41 cellular contexts compared by ENCODE assay signal in genomic region chr19:45483033-45483432, GRCh38. TPM values are rescaled to one million over a fixed set of nuclear protein-coding genes. Genes with fewer than 3 reads are reported as not detected.
"Had no signal": no experiment of that assay in that cellular context is flagged by ENCODE, and none has a peak within 500 bp of the region (broad histone marks: within the 10 kb centered on the region; RNA-seq: fewer than 3 reads in every experiment).

No MANE protein-coding gene starts in this region.

- H3K9me3 ChIP-seq: adrenal gland, ascending aorta, body of pancreas, breast epithelium had no signal

- H3K27me3 Mint-ChIP-seq: activated naive CD4-positive, alpha-beta T cell treated with anti-CD3 and anti-CD28 coated beads, Interleukin-2, amount 50 U/mL, for 24 hours; activated naive CD8-positive, alpha-beta T cell; activated naive CD8-positive, alpha-beta T cell treated with anti-CD3 and anti-CD28 coated beads for 36 hours; activated T-cell treated with anti-CD3 and anti-CD28 coated beads, Interleukin-2, amount 50 U/mL, for 24 hours; activated T-helper 17 cell treated with anti-CD3 and anti-CD28 coated beads, Interleukin-2, amount 50 U/mL, for 72 hours; central memory CD8-positive, alpha-beta T cell had no signal

- H3K4me1 ChIP-seq: breast epithelium had no signal

- H3K36me3 ChIP-seq: adrenal gland, ascending aorta, brain microvascular endothelial cell, breast epithelium, cardiac muscle cell had no signal

- H3K4me3 Mint-ChIP-seq: activated naive CD4-positive, alpha-beta T cell treated with anti-CD3 and anti-CD28 coated beads for 36 hours; activated naive CD4-positive, alpha-beta T cell treated with anti-CD3 and anti-CD28 coated beads, Interleukin-2, amount 10 ng/mL, durations not matched to agents 7 days and 5 days; activated naive CD4-positive, alpha-beta T cell treated with anti-CD3 and anti-CD28 coated beads, Interleukin-2, amount 50 U/mL, for 24 hours; activated naive CD8-positive, alpha-beta T cell; activated naive CD8-positive, alpha-beta T cell treated with anti-CD3 and anti-CD28 coated beads for 36 hours; activated naive CD8-positive, alpha-beta T cell treated with anti-CD3 and anti-CD28 coated beads, Interleukin-2, amount 10 ng/mL, durations not matched to agents 7 days and 5 days; activated naive CD8-positive, alpha-beta T cell treated with anti-CD3 and anti-CD28 coated beads, Interleukin-2, amount 50 U/mL, for 24 hours; activated T-cell treated with anti-CD3 and anti-CD28 coated beads, Interleukin-2, amount 50 U/mL, for 24 hours; activated T-cell treated with anti-CD3 and anti-CD28 coated beads, Interleukin-2, amount 50 U/mL, for 4 hours; activated T-cell treated with anti-CD3 and anti-CD28 coated beads, Interleukin-2, amount 50 U/mL, for 72 hours; activated T-helper 1 cell treated with anti-CD3 and anti-CD28 coated beads, Interleukin-12 subunit alpha, Interleukin-12 subunit beta, Interleukin-2, Interleukin-4 antibody, amounts not matched to agents 30 ng/mL and 10 ng/mL and 1 ng/mL, durations not matched to agents 14 hours and 24 hours and 36 hours; activated T-helper 17 cell treated with anti-CD3 and anti-CD28 coated beads, Interleukin-2, amount 50 U/mL, for 72 hours; central memory CD8-positive, alpha-beta T cell had no signal

- H3K36me3 Mint-ChIP-seq: activated naive CD4-positive, alpha-beta T cell treated with anti-CD3 and anti-CD28 coated beads, Interleukin-2, amount 10 ng/mL, durations not matched to agents 7 days and 5 days; activated naive CD4-positive, alpha-beta T cell treated with anti-CD3 and anti-CD28 coated beads, Interleukin-2, amount 50 U/mL, for 24 hours; activated naive CD4-positive, alpha-beta T cell treated with anti-CD3 and anti-CD28 coated beads, Interleukin-2, amount 50 U/mL, for 72 hours; activated naive CD8-positive, alpha-beta T cell; activated naive CD8-positive, alpha-beta T cell treated with anti-CD3 and anti-CD28 coated beads for 36 hours; activated naive CD8-positive, alpha-beta T cell treated with anti-CD3 and anti-CD28 coated beads, Interleukin-2, amount 10 ng/mL, durations not matched to agents 7 days and 5 days had no signal

- FAIRE-seq: astrocyte, bronchial epithelial cell had no signal

- H3K27me3 ChIP-seq: adrenal gland, ascending aorta, body of pancreas, brain microvascular endothelial cell, breast epithelium, cardiac muscle cell had no signal

- DNase-seq: activated effector memory CD4-positive, alpha-beta T cell treated with anti-CD3 and anti-CD28 coated beads, Interleukin-2, amount 50 U/mL, for 16 hours; activated effector memory CD4-positive, alpha-beta T cell treated with Interleukin-2 at 50 U/mL for 16 hours; activated gamma-delta T cell; activated gamma-delta T cell treated with Interleukin-2 at 50 U/mL for 16 hours; activated naive CD4-positive, alpha-beta T cell; activated naive CD4-positive, alpha-beta T cell treated with anti-CD3 and anti-CD28 coated beads for 36 hours; activated naive CD4-positive, alpha-beta T cell treated with anti-CD3 and anti-CD28 coated beads, Interleukin-2, amount 10 ng/mL, durations not matched to agents 7 days and 5 days; activated naive CD4-positive, alpha-beta T cell treated with anti-CD3 and anti-CD28 coated beads, Interleukin-2, amount 50 U/mL, for 16 hours; activated naive CD4-positive, alpha-beta T cell treated with Interleukin-2 at 50 U/mL for 16 hours; activated naive CD8-positive, alpha-beta T cell treated with anti-CD3 and anti-CD28 coated beads for 36 hours; activated naive CD8-positive, alpha-beta T cell treated with anti-CD3 and anti-CD28 coated beads, Interleukin-2, amount 10 ng/mL, durations not matched to agents 7 days and 5 days; activated naive CD8-positive, alpha-beta T cell treated with anti-CD3 and anti-CD28 coated beads, Interleukin-2, amount 50 U/mL, for 24 hours; activated T-cell treated with anti-CD3 and anti-CD28 coated beads, Interleukin-2, amount 50 U/mL, for 1 hour; activated T-cell treated with anti-CD3 and anti-CD28 coated beads, Interleukin-2, amount 50 U/mL, for 24 hours; activated T-cell treated with anti-CD3 and anti-CD28 coated beads, Interleukin-2, amount 50 U/mL, for 4 hours; activated T-cell treated with anti-CD3 and anti-CD28 coated beads, Interleukin-2, amount 50 U/mL, for 48 hours; activated T-cell treated with anti-CD3 and anti-CD28 coated beads, Interleukin-2, amount 50 U/mL, for 72 hours; adrenal gland; amniotic stem cell; amygdala; anterior cingulate cortex; aorta; body of pancreas; brain microvascular endothelial cell; caudate nucleus; central memory CD4-positive, alpha-beta T cell; cerebellar nuclear complex had no signal

- H3K27ac Mint-ChIP-seq: activated naive CD4-positive, alpha-beta T cell treated with anti-CD3 and anti-CD28 coated beads for 36 hours; activated naive CD4-positive, alpha-beta T cell treated with anti-CD3 and anti-CD28 coated beads, Interleukin-2, amount 10 ng/mL, durations not matched to agents 7 days and 5 days; activated naive CD4-positive, alpha-beta T cell treated with anti-CD3 and anti-CD28 coated beads, Interleukin-2, amount 50 U/mL, for 24 hours; activated naive CD4-positive, alpha-beta T cell treated with anti-CD3 and anti-CD28 coated beads, Interleukin-2, amount 50 U/mL, for 72 hours; activated naive CD8-positive, alpha-beta T cell; activated naive CD8-positive, alpha-beta T cell treated with anti-CD3 and anti-CD28 coated beads for 36 hours; activated naive CD8-positive, alpha-beta T cell treated with anti-CD3 and anti-CD28 coated beads, Interleukin-2, amount 10 ng/mL, durations not matched to agents 7 days and 5 days; activated naive CD8-positive, alpha-beta T cell treated with anti-CD3 and anti-CD28 coated beads, Interleukin-2, amount 50 U/mL, for 24 hours; activated T-cell treated with anti-CD3 and anti-CD28 coated beads, Interleukin-2, amount 50 U/mL, for 24 hours; activated T-cell treated with anti-CD3 and anti-CD28 coated beads, Interleukin-2, amount 50 U/mL, for 72 hours; activated T-helper 1 cell treated with anti-CD3 and anti-CD28 coated beads, Interleukin-12 subunit alpha, Interleukin-12 subunit beta, Interleukin-2, Interleukin-4 antibody, amounts not matched to agents 30 ng/mL and 10 ng/mL and 1 ng/mL, durations not matched to agents 14 hours and 24 hours and 36 hours; activated T-helper 17 cell treated with anti-CD3 and anti-CD28 coated beads, Interleukin-2, amount 50 U/mL, for 72 hours; activated T-helper 2 cell treated with anti-CD3 and anti-CD28 coated beads, Interferon-gamma antibody, Interleukin-2, Interleukin-4, amounts not matched to agents 10 μg/mL and 5 μg/mL and 100 μg/mL, durations not matched to agents 14 hours and 24 hours and 36 hours; brain had no signal

- H3K9me3 Mint-ChIP-seq: activated naive CD4-positive, alpha-beta T cell treated with anti-CD3 and anti-CD28 coated beads for 36 hours; activated naive CD4-positive, alpha-beta T cell treated with anti-CD3 and anti-CD28 coated beads, Interleukin-2, amount 10 ng/mL, durations not matched to agents 7 days and 5 days; activated naive CD4-positive, alpha-beta T cell treated with anti-CD3 and anti-CD28 coated beads, Interleukin-2, amount 50 U/mL, for 24 hours; activated naive CD4-positive, alpha-beta T cell treated with anti-CD3 and anti-CD28 coated beads, Interleukin-2, amount 50 U/mL, for 72 hours; activated naive CD8-positive, alpha-beta T cell treated with anti-CD3 and anti-CD28 coated beads for 36 hours; activated naive CD8-positive, alpha-beta T cell treated with anti-CD3 and anti-CD28 coated beads, Interleukin-2, amount 10 ng/mL, durations not matched to agents 7 days and 5 days; activated naive CD8-positive, alpha-beta T cell treated with anti-CD3 and anti-CD28 coated beads, Interleukin-2, amount 50 U/mL, for 24 hours; activated T-cell treated with anti-CD3 and anti-CD28 coated beads, Interleukin-2, amount 50 U/mL, for 24 hours; activated T-cell treated with anti-CD3 and anti-CD28 coated beads, Interleukin-2, amount 50 U/mL, for 4 hours; activated T-cell treated with anti-CD3 and anti-CD28 coated beads, Interleukin-2, amount 50 U/mL, for 72 hours; activated T-helper 1 cell treated with anti-CD3 and anti-CD28 coated beads, Interleukin-12 subunit alpha, Interleukin-12 subunit beta, Interleukin-2, Interleukin-4 antibody, amounts not matched to agents 30 ng/mL and 10 ng/mL and 1 ng/mL, durations not matched to agents 14 hours and 24 hours and 36 hours; activated T-helper 17 cell treated with anti-CD3 and anti-CD28 coated beads, Interleukin-2, amount 50 U/mL, for 72 hours; activated T-helper 2 cell treated with anti-CD3 and anti-CD28 coated beads, Interferon-gamma antibody, Interleukin-2, Interleukin-4, amounts not matched to agents 10 μg/mL and 5 μg/mL and 100 μg/mL, durations not matched to agents 14 hours and 24 hours and 36 hours; central memory CD8-positive, alpha-beta T cell had no signal

- H3K4me3 ChIP-seq: adrenal gland, ascending aorta, body of pancreas, breast epithelium, cardiac muscle cell had no signal

- ATAC-seq: activated naive CD4-positive, alpha-beta T cell treated with anti-CD3 and anti-CD28 coated beads, Interleukin-2, amount 50 U/mL, for 72 hours; activated naive CD8-positive, alpha-beta T cell treated with anti-CD3 and anti-CD28 coated beads, Interleukin-2, amount 50 U/mL, for 24 hours; activated T-cell treated with anti-CD3 and anti-CD28 coated beads, Interleukin-2, amount 50 U/mL, for 4 hours; activated T-cell treated with anti-CD3 and anti-CD28 coated beads, Interleukin-2, amount 50 U/mL, for 72 hours; activated T-helper 17 cell treated with anti-CD3 and anti-CD28 coated beads, Interleukin-2, amount 50 U/mL, for 72 hours; body of pancreas had no signal

- H3K27ac ChIP-seq: adrenal gland, ascending aorta, body of pancreas, brain microvascular endothelial cell, breast epithelium, cardiac muscle cell had no signal

RNA-seq across cellular contexts. Expression of gene PPM1N, which starts 15.2 kb away (rescaled TPM):
- total RNA-seq: body of pancreas, cerebellum had no signal
